Comparison of ENCODE assay signal across 1 cellular context in the genomic region with DNA sequence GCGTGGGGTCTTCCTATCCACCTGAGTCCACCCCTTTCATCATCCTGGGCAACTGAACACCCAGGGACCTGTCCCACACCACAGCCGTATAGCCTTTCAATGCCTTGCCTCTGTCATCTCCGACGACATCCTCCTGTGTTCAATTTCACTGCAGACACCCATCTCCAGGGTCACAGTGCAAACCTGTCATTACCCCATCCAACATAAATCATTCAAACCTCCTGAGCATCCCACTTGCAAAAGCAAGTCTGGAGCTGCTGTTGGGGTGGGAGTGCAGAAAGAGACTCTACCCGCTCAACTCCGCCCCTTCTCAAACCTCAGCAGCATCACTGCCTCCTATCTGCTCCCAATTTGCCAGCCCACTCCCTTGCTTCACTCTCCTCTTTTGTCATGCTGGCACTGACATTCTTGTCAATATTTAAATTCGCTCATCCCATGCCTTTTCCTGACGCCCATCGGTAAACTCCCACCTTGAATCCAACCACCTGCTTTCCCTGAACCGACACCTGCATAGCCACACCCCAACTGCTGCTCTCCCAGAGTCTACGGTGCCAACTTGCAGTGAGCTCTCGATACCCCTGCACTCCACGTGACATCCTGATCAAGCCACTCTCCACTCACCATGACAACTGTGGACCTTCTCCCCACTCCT.
TF ChIP-seq lines count a peak whose summit lies in the region.

No MANE protein-coding gene starts in this region.

TF ChIP-seq in HepG2, 621 proteins besides CTCF, POLR2A, EP300 and RAD21:
- 0 out of 2 replicates have a peak, but pooled peaks have one; percentile 16 for TF ChIP-seq NRL (CRISPR knock-in tag; IDR thresholded peaks at IDR 0.05; ENCODE audit: borderline replicate concordance)
- 0 out of 2 replicates have a peak, but pooled peaks have one; percentile 11 for TF ChIP-seq NFKB2 (CRISPR knock-in tag; IDR thresholded peaks at IDR 0.05; ENCODE audit: borderline replicate concordance)
- no peak for TF ChIP-seq PRDM4 (CRISPR knock-in tag; IDR thresholded peaks at IDR 0.05; ENCODE audit: borderline replicate concordance)
- TF ChIP-seq CBFB (CRISPR knock-in tag; IDR thresholded peaks at IDR 0.05), result no peak
- TF ChIP-seq ZNF24 (IDR thresholded peaks at IDR 0.05), result no peak
- TF ChIP-seq ZNF780A (CRISPR knock-in tag; IDR thresholded peaks at IDR 0.05), result no peak
- 0 out of 2 replicates have a peak, but pooled peaks have one; percentile 34 for TF ChIP-seq ZNF737 (CRISPR knock-in tag; IDR thresholded peaks at IDR 0.05; ENCODE audit: borderline replicate concordance)
- no peak for TF ChIP-seq ZNF460 (CRISPR knock-in tag; IDR thresholded peaks at IDR 0.05; ENCODE audit: borderline replicate concordance)
- TF ChIP-seq ZBTB21 (CRISPR knock-in tag; IDR thresholded peaks at IDR 0.05), result no peak
- no peak for TF ChIP-seq U2AF2 (IDR thresholded peaks at IDR 0.05; ENCODE audit: low read depth, low read length)
- no peak; the same call in 1 of the 2 replicates for TF ChIP-seq ZBTB1 (CRISPR knock-in tag; IDR thresholded peaks at IDR 0.05; ENCODE audit: borderline replicate concordance)
- TF ChIP-seq, protein P1, sequence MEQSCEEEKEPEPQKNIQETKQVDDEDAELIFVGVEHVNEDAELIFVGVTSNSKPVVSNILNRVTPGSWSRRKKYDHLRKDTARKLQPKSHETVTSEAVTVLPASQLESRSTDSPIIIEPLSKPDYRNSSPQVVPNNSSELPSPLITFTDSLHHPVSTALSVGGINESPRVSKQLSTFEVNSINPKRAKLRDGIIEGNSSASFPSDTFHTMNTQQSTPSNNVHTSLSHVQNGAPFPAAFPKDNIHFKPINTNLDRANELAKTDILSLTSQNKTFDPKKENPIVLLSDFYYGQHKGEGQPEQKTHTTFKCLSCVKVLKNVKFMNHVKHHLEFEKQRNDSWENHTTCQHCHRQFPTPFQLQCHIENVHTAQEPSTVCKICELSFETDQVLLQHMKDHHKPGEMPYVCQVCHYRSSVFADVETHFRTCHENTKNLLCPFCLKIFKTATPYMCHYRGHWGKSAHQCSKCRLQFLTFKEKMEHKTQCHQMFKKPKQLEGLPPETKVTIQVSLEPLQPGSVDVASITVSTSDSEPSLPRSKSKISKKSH (CRISPR knock-in tag; IDR thresholded peaks at IDR 0.05; ENCODE audit: borderline replicate concordance), result 0 out of 2 replicates have a peak, but pooled peaks have one; percentile 39
- TF ChIP-seq PTBP1 (IDR thresholded peaks at IDR 0.05; ENCODE audit: low read depth, low read length, poor library complexity, severe bottlenecking), result no peak
- TF ChIP-seq ZNF713 (CRISPR knock-in tag; IDR thresholded peaks at IDR 0.05), result 0 out of 2 replicates have a peak, but pooled peaks have one; percentile 47
- TF ChIP-seq, protein P2, sequence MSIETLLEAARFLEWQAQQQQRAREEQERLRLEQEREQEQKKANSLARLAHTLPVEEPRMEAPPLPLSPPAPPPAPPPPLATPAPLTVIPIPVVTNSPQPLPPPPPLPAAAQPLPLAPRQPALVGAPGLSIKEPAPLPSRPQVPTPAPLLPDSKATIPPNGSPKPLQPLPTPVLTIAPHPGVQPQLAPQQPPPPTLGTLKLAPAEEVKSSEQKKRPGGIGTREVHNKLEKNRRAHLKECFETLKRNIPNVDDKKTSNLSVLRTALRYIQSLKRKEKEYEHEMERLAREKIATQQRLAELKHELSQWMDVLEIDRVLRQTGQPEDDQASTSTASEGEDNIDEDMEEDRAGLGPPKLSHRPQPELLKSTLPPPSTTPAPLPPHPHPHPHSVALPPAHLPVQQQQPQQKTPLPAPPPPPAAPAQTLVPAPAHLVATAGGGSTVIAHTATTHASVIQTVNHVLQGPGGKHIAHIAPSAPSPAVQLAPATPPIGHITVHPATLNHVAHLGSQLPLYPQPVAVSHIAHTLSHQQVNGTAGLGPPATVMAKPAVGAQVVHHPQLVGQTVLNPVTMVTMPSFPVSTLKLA (IDR thresholded peaks at IDR 0.05), result peak; percentile 66; the same call in 1 of the 2 replicates
- 0 out of 2 replicates have a peak, but pooled peaks have one; percentile 28 for TF ChIP-seq ZBTB38 (CRISPR knock-in tag; IDR thresholded peaks at IDR 0.05)
